In the genomic region with DNA sequence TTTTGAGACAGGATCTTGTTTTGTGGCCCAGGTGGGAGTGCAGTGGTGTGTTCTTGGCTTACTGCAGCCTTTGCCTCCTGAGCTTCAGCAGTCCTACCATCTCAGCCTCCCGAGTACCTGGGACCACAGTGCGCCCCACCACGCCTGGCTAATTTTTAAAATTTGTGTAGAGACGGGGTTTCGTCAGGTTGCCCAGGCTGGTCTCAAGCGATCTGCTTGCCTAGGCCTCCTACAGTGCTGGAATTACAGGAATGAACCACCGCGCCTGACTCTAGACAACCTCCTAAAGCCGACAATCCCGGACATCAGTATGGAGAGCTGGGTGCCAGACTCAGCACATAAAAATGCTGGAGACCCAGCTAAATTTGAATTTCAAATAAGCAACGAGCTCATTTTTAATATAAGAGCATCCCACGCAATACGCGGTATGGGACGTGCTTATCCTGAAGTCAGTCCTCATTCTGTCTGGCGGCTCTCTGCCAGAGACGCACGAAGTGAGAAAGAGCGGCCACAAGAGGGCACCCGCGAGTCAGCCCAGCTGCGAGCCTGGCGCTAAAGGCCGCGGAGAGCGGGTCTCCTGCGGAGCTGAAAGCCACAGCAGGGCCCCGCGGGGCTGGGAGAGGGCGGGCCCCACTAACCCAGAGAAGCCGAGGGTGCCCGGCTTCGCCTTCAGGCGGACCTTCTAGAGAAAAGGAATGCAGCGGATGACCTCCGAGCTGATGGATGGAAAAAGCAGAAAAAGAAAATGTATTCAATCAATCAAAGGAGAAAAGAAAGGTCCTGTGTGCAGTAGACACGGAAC, we compare ENCODE assay signal across 8 cellular contexts. TPM values are rescaled to one million over a fixed set of nuclear protein-coding genes. Genes with fewer than 3 reads are reported as not detected.
DNase-seq lines count a peak whose midpoint lies in the region; ATAC-seq, FAIRE-seq and TF ChIP-seq lines count a peak whose summit lies in the region.

No MANE protein-coding gene starts in this region.

- FAIRE-seq in GM19239 (lab: Jason Lieb, UNC): peak; percentile 88

- H3K36me3 Mint-ChIP-seq in CD14-positive monocyte: no peaks in the 10 kb centered on the region
- H3K36me3 Mint-ChIP-seq in activated CD8-positive, alpha-beta T cell treated with anti-CD3 and anti-CD28 coated beads for 36 hours (ENCODE audit: low read depth): no peaks in the 10 kb centered on the region
- no peaks in the 10 kb centered on the region for H3K36me3 Mint-ChIP-seq in mesothelial cell of epicardium

- CTCF ChIA-PET in activated CD8-positive, alpha-beta T cell treated with anti-CD3 and anti-CD28 coated beads for 36 hours (lab: Charles Lee): interaction anchor here (0.6 to 4.1 kb wide), 51 partner anchors 10 to 286 kb away, joined by 3 to 37 read pairs (median 5); partner anchors contain the start of genes ECHS1, FUOM, MTG1 and PAOX

- peak; percentile 97 for TF ChIP-seq CTCF in CD14-positive monocyte (IDR thresholded peaks at IDR 0.05)
- peak; percentile 98 for TF ChIP-seq CTCF in activated CD8-positive, alpha-beta T cell treated with anti-CD3 and anti-CD28 coated beads for 36 hours (IDR thresholded peaks at IDR 0.05)
- peak; percentile 90 for TF ChIP-seq CTCF in mesothelial cell of epicardium (IDR thresholded peaks at IDR 0.05; ENCODE audit: unreplicated experiment)

- POLR2A ChIA-PET in activated CD8-positive, alpha-beta T cell treated with anti-CD3 and anti-CD28 coated beads for 36 hours (lab: Charles Lee): interaction anchor here (1.1 to 1.4 kb wide), 3 partner anchors 10 to 21 kb away, joined by 3 to 4 read pairs (median 3); partner anchors contain the start of genes TUBGCP2 and ZNF511

- H3K4me1 Mint-ChIP-seq in CD14-positive monocyte: peaks cover 4% of the 10 kb centered on the region
- H3K4me1 Mint-ChIP-seq in activated CD8-positive, alpha-beta T cell treated with anti-CD3 and anti-CD28 coated beads for 36 hours (ENCODE audit: low read depth): peaks cover 15% of the 10 kb centered on the region
- H3K4me1 Mint-ChIP-seq in mesothelial cell of epicardium: peaks cover 18% of the 10 kb centered on the region

- H3K4me3 Mint-ChIP-seq in CD14-positive monocyte (peak overlapping the region in 1 of 2 donors; percentile 78), mesothelial cell of epicardium (peak overlapping the region; percentile 36)
- no peak overlapping the region for H3K4me3 Mint-ChIP-seq in activated CD8-positive, alpha-beta T cell treated with anti-CD3 and anti-CD28 coated beads for 36 hours

- H3K27ac Mint-ChIP-seq in CD14-positive monocyte (peak overlapping the region in 1 of 7 donors; percentile 41), mesothelial cell of epicardium (no peak overlapping the region)
- H3K27ac Mint-ChIP-seq in activated CD8-positive, alpha-beta T cell treated with anti-CD3 and anti-CD28 coated beads for 36 hours: no peak overlapping the region

- H3K27me3 Mint-ChIP-seq in CD14-positive monocyte (ENCODE audit: low read depth in 3 of 3) (peaks cover 80 to 90% (median 87%) of the 10 kb centered on the region in 3 donors), mesothelial cell of epicardium (ENCODE audit: low read depth) (peaks cover 81% of the 10 kb centered on the region)
- peaks cover 48% of the 10 kb centered on the region for H3K27me3 Mint-ChIP-seq in activated CD8-positive, alpha-beta T cell treated with anti-CD3 and anti-CD28 coated beads for 36 hours

- intact Hi-C loops in CD14-positive monocyte (cut with micrococcal nuclease): loop anchor here (5.0 to 10.0 kb wide), 4 partner anchors 185 to 365 kb away; partner anchors contain the start of gene CYP2E1 (in 1 of the 2)
- intact Hi-C loops in activated CD8-positive, alpha-beta T cell treated with anti-CD3 and anti-CD28 coated beads for 36 hours (cut with micrococcal nuclease): loop anchor here (5.0 kb wide), 1 partner anchor 63 kb away; the partner anchor contains the start of gene MTG1

- peak; percentile 72 for DNase-seq in CD14-positive monocyte (ENCODE audit: low spot score)
- DNase-seq in GM19239 (ENCODE audit: insufficient read length, low spot score): peak; percentile 98
- peak; percentile 51 for DNase-seq in NCI-H774 (lab: John Stamatoyannopoulos, UW)
- DNase-seq in activated CD8-positive, alpha-beta T cell treated with anti-CD3 and anti-CD28 coated beads for 36 hours: peak; percentile 91
- peak; percentile 86 for DNase-seq in effector CD4-positive, alpha-beta T cell
- DNase-seq in mesothelial cell of epicardium (ENCODE audit: low spot score in 2 of 2, unreplicated experiment in 2 of 2): peak; percentile 84 to 92
- DNase-seq in stimulated activated CD8-positive, alpha-beta memory T cell treated with anti-CD3 and anti-CD28 coated beads, Interleukin-2, amount 100 ng/mL, for 1 hour (ENCODE audit: low read depth in 2 of 2): peak; percentile 76 to 79

- ATAC-seq in HG03442 (IDR thresholded peaks at IDR 0.05; ENCODE audit: unreplicated experiment): peak; percentile 93
- peak; percentile 86 for ATAC-seq in activated CD8-positive, alpha-beta T cell treated with anti-CD3 and anti-CD28 coated beads for 36 hours

- H3K9me3 Mint-ChIP-seq in CD14-positive monocyte: peaks cover 0 to 30% (median 6%) of the 10 kb centered on the region in 7 donors
- H3K9me3 Mint-ChIP-seq in activated CD8-positive, alpha-beta T cell treated with anti-CD3 and anti-CD28 coated beads for 36 hours: no peaks in the 10 kb centered on the region
- peaks cover 5% of the 10 kb centered on the region for H3K9me3 Mint-ChIP-seq in mesothelial cell of epicardium

RNA-seq across cellular contexts. Expression of gene CALY, which starts 7.1 kb away (rescaled TPM):
- not detected for polyA plus RNA-seq in CD14-positive monocyte
- total RNA-seq in activated CD8-positive, alpha-beta T cell treated with anti-CD3 and anti-CD28 coated beads for 36 hours: not detected
- 2.1 to 3.7 TPM (median 2.1 TPM) in 3 replicates for total RNA-seq in mesothelial cell of epicardium

RNA-seq across cellular contexts. Expression of gene PRAP1, which starts 17.6 kb away (rescaled TPM):
- polyA plus RNA-seq in CD14-positive monocyte: not detected
- total RNA-seq in activated CD8-positive, alpha-beta T cell treated with anti-CD3 and anti-CD28 coated beads for 36 hours: not detected
- 0.25 to 0.49 TPM in 2 of 3 replicates, not detected in the other for total RNA-seq in mesothelial cell of epicardium

RNA-seq across cellular contexts. Expression of gene ZNF511, which starts 20.9 kb away (rescaled TPM):
- polyA plus RNA-seq in CD14-positive monocyte: 100 to 1,000 TPM in 1 of 2 donors, 10 to 100 TPM in 1; 84.7 to 118 TPM
- total RNA-seq in activated CD8-positive, alpha-beta T cell treated with anti-CD3 and anti-CD28 coated beads for 36 hours: 10 to 100 TPM; 58.0 to 60.1 TPM
- 38.6 to 44.9 TPM (median 39.5 TPM) in 3 replicates for total RNA-seq in mesothelial cell of epicardium

RNA-seq across cellular contexts. Expression of gene TUBGCP2, which starts 20.9 kb away (rescaled TPM):
- polyA plus RNA-seq in CD14-positive monocyte: 10 to 100 TPM; 25.9 to 39.3 TPM
- 10 to 100 TPM; 54.1 to 57.5 TPM for total RNA-seq in activated CD8-positive, alpha-beta T cell treated with anti-CD3 and anti-CD28 coated beads for 36 hours
- total RNA-seq in mesothelial cell of epicardium: 69.6 to 81.0 TPM (median 70.9 TPM) in 3 replicates

RNA-seq across cellular contexts. Expression of gene FUOM, which starts 28.2 kb away (rescaled TPM):
- polyA plus RNA-seq in CD14-positive monocyte: 10 to 100 TPM; 39.0 to 56.8 TPM
- 10 to 100 TPM; 32.2 to 33.7 TPM for total RNA-seq in activated CD8-positive, alpha-beta T cell treated with anti-CD3 and anti-CD28 coated beads for 36 hours
- 38.0 to 42.6 TPM (median 41.3 TPM) in 3 replicates for total RNA-seq in mesothelial cell of epicardium

Comparison
In these comparisons a context has a peak if more than half of its experiments do, and no peak if none do; other contexts are left out.
1. Peak in every context shown above with its lines: DNase-seq and ATAC-seq.